ENCODE assay signal across 15 cellular contexts in genomic region chr22:26666035-26666338, GRCh38. TPM values are rescaled to one million over a fixed set of nuclear protein-coding genes. Genes with fewer than 3 reads are reported as not detected.
A peak's percentile ranks its signal among the peaks of the same experiment; 100 is the strongest.
DNase-seq lines count a peak whose midpoint lies in the region; ATAC-seq, FAIRE-seq and TF ChIP-seq lines count a peak whose summit lies in the region.
"Had no signal": no experiment of that assay in that cellular context is flagged by ENCODE, and none has a peak within 500 bp of the region (broad histone marks: within the 10 kb centered on the region; RNA-seq: fewer than 3 reads in every experiment).

No MANE protein-coding gene starts in this region.

- H2BK120ac ChIP-seq in H1 (replicated peaks; ENCODE audit: low read depth, low read length), result no peak overlapping the region

- TF ChIP-seq EP300 in H1 (IDR thresholded peaks at IDR 0.05; ENCODE audit: borderline replicate concordance in 1 of 2, low read depth in 2 of 2, low read length in 2 of 2), result no peak

- no peak overlapping the region for H2BK5ac ChIP-seq in H1 (ENCODE audit: low read depth, low read length)

- no peaks in the 10 kb centered on the region for H3K36me3 Mint-ChIP-seq in mesothelial cell of epicardium

- no peaks in the 10 kb centered on the region for H4K20me1 ChIP-seq in H1 (replicated peaks in 1 of 2; ENCODE audit: control insufficient read depth in 1 of 2, insufficient read depth in 2 of 2, low read length in 2 of 2)

- peak overlapping the region; percentile 44; the same call in 1 of the 2 replicates for H2AK5ac ChIP-seq in H1 (ENCODE audit: low read depth, low read length)

- TF ChIP-seq RAD21 in H1 (IDR thresholded peaks at IDR 0.05 in 1 of 2, conservative IDR thresholded peaks at IDR 0.05 in 1 of 2; ENCODE audit: low read depth in 2 of 2, low read length in 2 of 2), result no peak

- DNase-seq in right cardiac atrium (peak in 1 of 3 donors; percentile 60), left ventricle myocardium superior (no peak), RCC 7860 (ENCODE audit: low spot score) (peak; percentile 12), H1 (ENCODE audit: low read depth in 1 of 2, low spot score in 2 of 2) (no peak), NCI-H526 treated with DMSO at 0.1 percent for 48 hours (lab: John Stamatoyannopoulos, UW) (no peak), SJCRH30 (no peak), NCI-H82 (lab: John Stamatoyannopoulos, UW) (no peak), mesothelial cell of epicardium (ENCODE audit: low spot score in 2 of 2, unreplicated experiment in 2 of 2) (no peak)
- DNase-seq: NCI-H2029, NCI-H774 had no signal

- no peak overlapping the region for H2BK12ac ChIP-seq in H1 (ENCODE audit: low read depth, low read length)

- H3K14ac ChIP-seq in H1 (ENCODE audit: insufficient read length), result no peak overlapping the region

- H3K79me2 ChIP-seq in H1 (ENCODE audit: control insufficient read depth in 1 of 2, insufficient read depth in 2 of 2, low read length in 2 of 2), result peaks cover 0 to 34% of the 10 kb centered on the region in 2 experiments; a peak in 2 of 4 replicates

- no peak overlapping the region for H3K4me3 Mint-ChIP-seq in mesothelial cell of epicardium

- WGBS in right cardiac atrium, result 22% methylated on average over 3 of the region's 3 CpGs
- WGBS in H1 (ENCODE audit: extremely low coverage in 1 of 2, insufficient coverage in 1 of 2, insufficient read length in 1 of 2, insufficient replicate concordance in 2 of 2, low coverage in 1 of 2, low lambda C conversion rate in 2 of 2, missing lambda C conversion rate in 1 of 2), 2 experiments, result 88% methylated on average over 3 of the region's 3 CpGs; no CpG with 5 or more reads in 1 of the 2 experiments

- FAIRE-seq in RCC 7860 (lab: Jason Lieb, UNC), result no peak
- no peak for FAIRE-seq in H1 (lab: Jason Lieb, UNC)
- FAIRE-seq: frontal cortex had no signal

- H2AFZ ChIP-seq in H1 (ENCODE audit: low read length), result no peak overlapping the region

- no peak overlapping the region for H3K4me2 ChIP-seq in H1 (ENCODE audit: insufficient read depth in 1 of 2, low read depth in 2 of 2, low read length in 2 of 2)

- no peak overlapping the region for H3K27ac ChIP-seq in right cardiac atrium (ENCODE audit: low read length)
- 0 out of 2 replicates have a peak overlapping the region, but pooled peaks have one; percentile 3 for H3K27ac ChIP-seq in H1 (ENCODE audit: low read depth, low read length)
- H3K27ac ChIP-seq in SJCRH30, result no peak overlapping the region

- H3K23ac ChIP-seq in H1 (ENCODE audit: insufficient read length), result no peak overlapping the region

- H3K4me3 ChIP-seq in right cardiac atrium (ENCODE audit: low read length), result no peak overlapping the region
- no peak overlapping the region; a peak in 1 of 8 replicates for H3K4me3 ChIP-seq in H1 (ENCODE audit: extremely low read depth in 1 of 4, insufficient read depth in 2 of 4, low read depth in 3 of 4, low read length in 4 of 4)
- H3K4me3 ChIP-seq in SJCRH30, result no peak overlapping the region

- no peak for TF ChIP-seq POLR2A in H1 (IDR thresholded peaks at IDR 0.05; ENCODE audit: control extremely low read depth in 1 of 2, low read depth in 2 of 2, low read length in 2 of 2)

- H3K9me3 Mint-ChIP-seq in mesothelial cell of epicardium, result no peaks in the 10 kb centered on the region

- peaks cover 13% of the 10 kb centered on the region; the same call in 1 of the 2 replicates for H3K79me1 ChIP-seq in H1 (ENCODE audit: low read depth, low read length)

- H3K36me3 ChIP-seq in H1 (ENCODE audit: control insufficient read depth in 2 of 4, insufficient read depth in 4 of 4, low read length in 3 of 4), result peaks cover 15 to 45% (median 28%) of the 10 kb centered on the region in 4 experiments
- H3K36me3 ChIP-seq in SJCRH30, result no peaks in the 10 kb centered on the region
- H3K36me3 ChIP-seq: BE2C had no signal

- intact Hi-C loops in right cardiac atrium (cut with DNase I) (loop anchor here in 1 of 4 donors (10.0 kb wide), 1 partner anchor 271 kb away; no protein-coding TSS in a partner anchor), left ventricle myocardium superior (cut with micrococcal nuclease) (no loop called here)

- no peak overlapping the region for H2BK15ac ChIP-seq in H1 (ENCODE audit: low read length)

- no peaks in the 10 kb centered on the region for H3K4me1 Mint-ChIP-seq in mesothelial cell of epicardium

- H3K23me2 ChIP-seq in H1 (ENCODE audit: low read depth, low read length), result no peaks in the 10 kb centered on the region

- H3K27me3 ChIP-seq in right cardiac atrium (ENCODE audit: control insufficient read depth, insufficient read depth) (no peaks in the 10 kb centered on the region), H1 (replicated peaks in 1 of 4; ENCODE audit: control insufficient read depth in 3 of 4, extremely low read depth in 1 of 4, insufficient read depth in 3 of 4, low read length in 3 of 4) (no peaks in the 10 kb centered on the region), SJCRH30 (no peaks in the 10 kb centered on the region)
- H3K27me3 ChIP-seq: BE2C had no signal

- POLR2A ChIA-PET in H1 (lab: Charles Lee; ENCODE audit: partially characterized antibody), result interaction anchor here (0.9 to 2.4 kb wide), 9 partner anchors 9 to 182 kb away, joined by 3 to 9 read pairs (median 5); partner anchors contain the start of genes HPS4 and SRRD

- H3K4ac ChIP-seq in H1 (replicated peaks; ENCODE audit: insufficient read length, low read depth, low read length), result no peak overlapping the region

- H3K27me3 Mint-ChIP-seq in mesothelial cell of epicardium (ENCODE audit: low read depth), result peaks cover 9% of the 10 kb centered on the region

- H3K56ac ChIP-seq in H1 (replicated peaks; ENCODE audit: insufficient read length, low read depth, low read length), result no peak overlapping the region

- no peak overlapping the region for H4K5ac ChIP-seq in H1 (ENCODE audit: insufficient read length, low read depth, low read length)

- H3K4me1 ChIP-seq in right cardiac atrium (ENCODE audit: control insufficient read depth, insufficient read depth, low read length) (no peaks in the 10 kb centered on the region), H1 (replicated peaks in 1 of 4; ENCODE audit: control insufficient read depth in 3 of 4, insufficient read depth in 4 of 4, low read length in 3 of 4) (peaks cover 6 to 18% (median 9%) of the 10 kb centered on the region in 4 experiments; a peak in 6 of 7 replicates), SJCRH30 (peaks cover 18% of the 10 kb centered on the region; the same call in 1 of the 2 replicates)

- H4K91ac ChIP-seq in H1 (replicated peaks; ENCODE audit: insufficient read length, low read length), result no peak overlapping the region

- no peak overlapping the region for H4K8ac ChIP-seq in H1 (ENCODE audit: extremely low read depth, insufficient read depth, low read length)

- TF ChIP-seq CTCF in H1 (IDR thresholded peaks at IDR 0.05; ENCODE audit: control extremely low read depth in 1 of 3, insufficient read depth in 1 of 3, low read depth in 1 of 3, low read length in 3 of 3) (no peak), mesothelial cell of epicardium (IDR thresholded peaks at IDR 0.05; ENCODE audit: unreplicated experiment) (no peak)

- H3K18ac ChIP-seq in H1 (ENCODE audit: extremely low read depth, low read length), result no peak overlapping the region

- H3K27ac Mint-ChIP-seq in mesothelial cell of epicardium, result no peak overlapping the region

- ATAC-seq in right cardiac atrium (peak; percentile 19 to 29), left ventricle myocardium superior (no peak)

- H3K9me3 ChIP-seq in right cardiac atrium (ENCODE audit: control insufficient read depth, low read length) (no peaks in the 10 kb centered on the region), H1 (ENCODE audit: insufficient read depth in 2 of 2, low read depth in 1 of 2, low read length in 1 of 2) (no peaks in the 10 kb centered on the region), SJCRH30 (replicated peaks) (no peaks in the 10 kb centered on the region)
- H3K9me3 ChIP-seq: BE2C had no signal

- CTCF ChIA-PET in H1 (lab: Charles Lee; ENCODE audit: partially characterized antibody), result interaction anchor here (0.5 to 6.5 kb wide), 30 partner anchors 8 to 867 kb away, joined by 3 to 38 read pairs (median 4); partner anchors contain the start of gene MIAT

- no peak overlapping the region for H2BK20ac ChIP-seq in H1 (ENCODE audit: low read length)

- no peak overlapping the region; a peak in 1 of 7 replicates for H3K9ac ChIP-seq in H1 (replicated peaks in 1 of 4; ENCODE audit: extremely low read depth in 1 of 4, low read depth in 3 of 4, low read length in 3 of 4)

RNA-seq across cellular contexts. Expression of gene MIAT, which starts 8.6 kb away (rescaled TPM):
- total RNA-seq in right cardiac atrium (1 to 10 TPM; 1.3 to 2.7 (median 1.5) TPM), left ventricle myocardium superior (1.9 TPM), mesothelial cell of epicardium (6.6 to 7.0 TPM (median 6.7 TPM) in 3 replicates)
- polyA plus RNA-seq in right cardiac atrium (0.45 TPM), H1 (2011; rRNA removed) (27.6 and 38.3 TPM in 2 replicates)
- 33.8 and 36.0 TPM in 2 replicates for total RNA-seq in H1 (2021; fragmentation: NEBNext Ultra II Directional; extraction: Animal tissue kit (Norgen Biotek cat#: 25700))
- 55.4 TPM for polyA plus RNA-seq in H1 (2011; cell fraction: cytosol; rRNA removed)
- 134 TPM for polyA plus RNA-seq in H1 (2011; cell fraction: nucleus; rRNA removed)
- polyA plus RNA-seq in H1 (2012, experiment 1 of 2), result 55.6 to 81.0 TPM (median 63.3 TPM) in 4 replicates
- polyA plus RNA-seq in H1 (2012, experiment 2 of 2), result 4.6 TPM
- 44.4 TPM for polyA plus RNA-seq in H1 (2013, experiment 1 of 2)
- polyA plus RNA-seq in H1 (2013, experiment 2 of 2), result 37.1 TPM
- polyA minus RNA-seq in H1 (2011; rRNA and poly(A)+ RNA removed), result 75.5 and 135 TPM in 2 replicates
- 20.6 TPM for polyA minus RNA-seq in H1 (2011; cell fraction: cytosol; rRNA and poly(A)+ RNA removed)
- 72.4 TPM for polyA minus RNA-seq in H1 (2011; cell fraction: nucleus; rRNA and poly(A)+ RNA removed)
- total RNA-seq in SJCRH30 (2014; rRNA removed; shearing (Covaris generic)), result 1.3 and 1.9 TPM in 2 replicates

RNA-seq across cellular contexts. Expression of gene CRYBA4, which starts 44.2 kb away (rescaled TPM):
- not detected for total RNA-seq in right cardiac atrium
- polyA plus RNA-seq in right cardiac atrium, result not detected
- total RNA-seq in left ventricle myocardium superior, result not detected
- 0.67 and 1.5 TPM in 2 replicates for total RNA-seq in H1 (2021; fragmentation: NEBNext Ultra II Directional; extraction: Animal tissue kit (Norgen Biotek cat#: 25700))
- polyA plus RNA-seq in H1 (2011; rRNA removed), result 2.2 and 3.1 TPM in 2 replicates
- 2.0 TPM for polyA plus RNA-seq in H1 (2011; cell fraction: cytosol; rRNA removed)
- 1.4 TPM for polyA plus RNA-seq in H1 (2011; cell fraction: nucleus; rRNA removed)
- polyA plus RNA-seq in H1 (2012, experiment 1 of 2), result 0.84 to 2.4 TPM (median 1.9 TPM) in 4 replicates
- 1.5 TPM for polyA plus RNA-seq in H1 (2012, experiment 2 of 2)
- polyA plus RNA-seq in H1 (2013, experiment 1 of 2), result 1.7 TPM
- polyA plus RNA-seq in H1 (2013, experiment 2 of 2), result 2.0 TPM
- polyA minus RNA-seq in H1 (2011; rRNA and poly(A)+ RNA removed), result 0.56 and 0.69 TPM in 2 replicates
- not detected for polyA minus RNA-seq in H1 (2011; cell fraction: cytosol; rRNA and poly(A)+ RNA removed)
- not detected for polyA minus RNA-seq in H1 (2011; cell fraction: nucleus; rRNA and poly(A)+ RNA removed)
- 0.22 TPM in 1 of 2 replicates, not detected in the other for total RNA-seq in SJCRH30 (2014; rRNA removed; shearing (Covaris generic))
- total RNA-seq in mesothelial cell of epicardium, result not detected in 3 replicates
- total RNA-seq: Daoy, frontal cortex, posterior vena cava had no signal

RNA-seq across cellular contexts. Expression of gene CRYBB1, which starts 48.2 kb away (rescaled TPM):
- total RNA-seq in right cardiac atrium (1 to 10 TPM in 2 of 4 donors, under 1 TPM in 2; 0.48 to 1.3 (median 0.99) TPM), left ventricle myocardium superior (0.64 TPM), mesothelial cell of epicardium (not detected in 3 replicates)
- polyA plus RNA-seq in right cardiac atrium (0.25 TPM), H1 (2011; rRNA removed) (6.0 and 7.2 TPM in 2 replicates)
- 1.7 and 4.2 TPM in 2 replicates for total RNA-seq in H1 (2021; fragmentation: NEBNext Ultra II Directional; extraction: Animal tissue kit (Norgen Biotek cat#: 25700))
- polyA plus RNA-seq in H1 (2011; cell fraction: cytosol; rRNA removed), result 7.5 TPM
- polyA plus RNA-seq in H1 (2011; cell fraction: nucleus; rRNA removed), result 5.0 TPM
- polyA plus RNA-seq in H1 (2012, experiment 1 of 2), result 2.7 to 5.7 TPM (median 5.2 TPM) in 4 replicates
- polyA plus RNA-seq in H1 (2012, experiment 2 of 2), result 3.9 TPM
- polyA plus RNA-seq in H1 (2013, experiment 1 of 2), result 7.7 TPM
- polyA plus RNA-seq in H1 (2013, experiment 2 of 2), result 7.4 TPM
- 1.7 and 4.1 TPM in 2 replicates for polyA minus RNA-seq in H1 (2011; rRNA and poly(A)+ RNA removed)
- polyA minus RNA-seq in H1 (2011; cell fraction: cytosol; rRNA and poly(A)+ RNA removed), result 2.9 TPM
- 1.3 TPM for polyA minus RNA-seq in H1 (2011; cell fraction: nucleus; rRNA and poly(A)+ RNA removed)
- total RNA-seq in SJCRH30 (2014; rRNA removed; shearing (Covaris generic)), result 0.30 and 0.48 TPM in 2 replicates
- total RNA-seq: Daoy, ureter had no signal
